ENCODE assay signal across 1 cellular context in genomic region chr11:8331767-8332166, GRCh38.
TF ChIP-seq lines count a peak whose summit lies in the region.

No MANE protein-coding gene starts in this region.

TF ChIP-seq in HepG2, 621 proteins besides CTCF, POLR2A, EP300 and RAD21 (continued from another document):
- TF ChIP-seq HNF1A (IDR thresholded peaks at IDR 0.05; ENCODE audit: low read depth) = no peak
- no peak for TF ChIP-seq HNF1A (CRISPR knock-in tag; IDR thresholded peaks at IDR 0.05; ENCODE audit: borderline replicate concordance)
- TF ChIP-seq ZMYM2 (CRISPR knock-in tag; IDR thresholded peaks at IDR 0.05) = no peak
- no peak for TF ChIP-seq RNF219 (CRISPR knock-in tag; IDR thresholded peaks at IDR 0.05)
- no peak for TF ChIP-seq ZBTB34 (CRISPR knock-in tag; IDR thresholded peaks at IDR 0.05)
- TF ChIP-seq KAT7 (CRISPR knock-in tag; IDR thresholded peaks at IDR 0.05; ENCODE audit: borderline replicate concordance) = no peak
- no peak for TF ChIP-seq SMAD9 (CRISPR knock-in tag; IDR thresholded peaks at IDR 0.05)
